Comparison of ENCODE assay signal across 8 cellular contexts in genomic region chrX:104922206-104922621, GRCh38.
DNase-seq lines count a peak whose midpoint lies in the region; ATAC-seq and TF ChIP-seq lines count a peak whose summit lies in the region.

No MANE protein-coding gene starts in this region.

- H3K4me1 Mint-ChIP-seq in GM23338 = no peaks in the 10 kb centered on the region
- H3K4me1 Mint-ChIP-seq in activated T-helper 1 cell treated with anti-CD3 and anti-CD28 coated beads, Interleukin-12 subunit alpha, Interleukin-12 subunit beta, Interleukin-2, Interleukin-4 antibody, amounts not matched to agents 30 ng/mL and 10 ng/mL and 1 ng/mL, durations not matched to agents 14 hours and 24 hours and 36 hours (ENCODE audit: low read depth) = no peaks in the 10 kb centered on the region

- no peaks in the 10 kb centered on the region for H3K36me3 Mint-ChIP-seq in GM23338 (ENCODE audit: low read depth)
- no peaks in the 10 kb centered on the region for H3K36me3 Mint-ChIP-seq in activated T-helper 1 cell treated with anti-CD3 and anti-CD28 coated beads, Interleukin-12 subunit alpha, Interleukin-12 subunit beta, Interleukin-2, Interleukin-4 antibody, amounts not matched to agents 30 ng/mL and 10 ng/mL and 1 ng/mL, durations not matched to agents 14 hours and 24 hours and 36 hours (ENCODE audit: low read depth)

- H3K9me2 ChIP-seq in GM23338 (ENCODE audit: insufficient read depth) = no peaks in the 10 kb centered on the region

- no peaks in the 10 kb centered on the region for H3F3A ChIP-seq in GM23338 (replicated peaks; ENCODE audit: low read depth)

- H3K27me3 ChIP-seq in GM23338 (ENCODE audit: insufficient read depth) = no peaks in the 10 kb centered on the region
- H3K27me3 ChIP-seq in KMS-11 (ENCODE audit: insufficient read depth, low read depth) = no peaks in the 10 kb centered on the region
- H3K27me3 ChIP-seq in Panc1 (ENCODE audit: control insufficient read depth, insufficient read depth, low read length) = no peaks in the 10 kb centered on the region

- H3K27ac Mint-ChIP-seq in GM23338 = no peak overlapping the region
- H3K27ac Mint-ChIP-seq in activated T-helper 1 cell treated with anti-CD3 and anti-CD28 coated beads, Interleukin-12 subunit alpha, Interleukin-12 subunit beta, Interleukin-2, Interleukin-4 antibody, amounts not matched to agents 30 ng/mL and 10 ng/mL and 1 ng/mL, durations not matched to agents 14 hours and 24 hours and 36 hours = no peak overlapping the region

- H3K9ac ChIP-seq in KMS-11 = no peak overlapping the region

- no peak overlapping the region for H3K4me2 ChIP-seq in GM23338
- no peak overlapping the region for H3K4me2 ChIP-seq in KMS-11

- H3K4me3 ChIP-seq in GM23338 = no peak overlapping the region
- no peak overlapping the region for H3K4me3 ChIP-seq in KMS-11 (IDR thresholded peaks at IDR 0.05; ENCODE audit: insufficient read depth, low read depth, low read length)
- no peak overlapping the region for H3K4me3 ChIP-seq in Panc1 (ENCODE audit: low read depth in 2 of 2, low read length in 2 of 2)

- in situ Hi-C loops in Panc1 (cut with HindIII; ENCODE audit: low pct_unique_long_range_greater_than_20kb, low sequenced_read_pairs) = no loop called here

- TF ChIP-seq CTCF in GM23338 (conservative IDR thresholded peaks at IDR 0.05; ENCODE audit: low read depth in 2 of 2) (peak; percentile 77 to 95), KMS-11 (conservative IDR thresholded peaks at IDR 0.05; ENCODE audit: low read depth, low read length) (peak; percentile 91), Panc1 (IDR thresholded peaks at IDR 0.05) (peak; percentile 96)

- H3K27ac ChIP-seq in GM23338 (ENCODE audit: low read depth) = no peak overlapping the region
- no peak overlapping the region for H3K27ac ChIP-seq in KMS-11
- no peak overlapping the region for H3K27ac ChIP-seq in Panc1 (ENCODE audit: low read length)

- CTCF ChIA-PET in Panc1 (lab: Charles Lee) = interaction anchor here (0.5 to 1.1 kb wide), 3 partner anchors 14 to 356 kb away, joined by 4 to 6 read pairs (median 6); partner anchors contain the start of gene IL1RAPL2

- no peaks in the 10 kb centered on the region for H3K36me3 ChIP-seq in GM23338 (ENCODE audit: insufficient read depth)
- no peaks in the 10 kb centered on the region for H3K36me3 ChIP-seq in KMS-11 (ENCODE audit: insufficient read depth)
- H3K36me3 ChIP-seq in Panc1 (ENCODE audit: control insufficient read depth, insufficient read depth, low read length) = no peaks in the 10 kb centered on the region

- no peaks in the 10 kb centered on the region for H3K9me3 ChIP-seq in Panc1 (ENCODE audit: control insufficient read depth, insufficient read depth, low read depth, low read length)

- intact Hi-C loops in Panc1 (cut with micrococcal nuclease; ENCODE audit: unreplicated experiment) (loop anchor here (5.0 to 10.0 kb wide), 2 partner anchors 263 to 355 kb away; partner anchors contain the start of gene IL1RAPL2), posterior cingulate gyrus (cut with DNase I) (no loop called here)
- intact Hi-C loops in activated T-helper 1 cell treated with anti-CD3 and anti-CD28 coated beads, Interleukin-12 subunit alpha, Interleukin-12 subunit beta, Interleukin-2, Interleukin-4 antibody, amounts not matched to agents 30 ng/mL and 10 ng/mL and 1 ng/mL, durations not matched to agents 14 hours and 24 hours and 36 hours (cut with micrococcal nuclease) = loop anchor here (2.0 kb wide), 1 partner anchor 439 kb away; no protein-coding TSS in a partner anchor

- ATAC-seq in GM23338 (peak; percentile 89), Panc1 (peak; percentile 93)

- H3K27me3 Mint-ChIP-seq in GM23338 (ENCODE audit: insufficient read depth, low read depth, poor library complexity) = peaks cover 3% of the 10 kb centered on the region
- H3K27me3 Mint-ChIP-seq in activated T-helper 1 cell treated with anti-CD3 and anti-CD28 coated beads, Interleukin-12 subunit alpha, Interleukin-12 subunit beta, Interleukin-2, Interleukin-4 antibody, amounts not matched to agents 30 ng/mL and 10 ng/mL and 1 ng/mL, durations not matched to agents 14 hours and 24 hours and 36 hours (ENCODE audit: insufficient read depth) = no peaks in the 10 kb centered on the region

- H3K79me2 ChIP-seq in GM23338 (replicated peaks; ENCODE audit: insufficient read depth) = no peaks in the 10 kb centered on the region
- H3K79me2 ChIP-seq in KMS-11 (ENCODE audit: insufficient read depth, low read depth) = no peaks in the 10 kb centered on the region

- H3K9me3 Mint-ChIP-seq in GM23338 = no peaks in the 10 kb centered on the region
- no peaks in the 10 kb centered on the region for H3K9me3 Mint-ChIP-seq in activated T-helper 1 cell treated with anti-CD3 and anti-CD28 coated beads, Interleukin-12 subunit alpha, Interleukin-12 subunit beta, Interleukin-2, Interleukin-4 antibody, amounts not matched to agents 30 ng/mL and 10 ng/mL and 1 ng/mL, durations not matched to agents 14 hours and 24 hours and 36 hours

- POLR2A ChIA-PET in Panc1 (lab: Charles Lee) = no interaction called here

- H4K20me1 ChIP-seq in GM23338 (replicated peaks; ENCODE audit: insufficient read depth) (no peaks in the 10 kb centered on the region), KMS-11 (ENCODE audit: insufficient read depth) (no peaks in the 10 kb centered on the region)

- H3K4me1 ChIP-seq in GM23338 (ENCODE audit: insufficient read depth) = no peaks in the 10 kb centered on the region
- no peaks in the 10 kb centered on the region for H3K4me1 ChIP-seq in KMS-11 (ENCODE audit: low read depth, poor library complexity, severe bottlenecking)
- H3K4me1 ChIP-seq in Panc1 (ENCODE audit: control insufficient read depth, insufficient read depth, low read length) = no peaks in the 10 kb centered on the region

- DNase-seq in GM04503 (ENCODE audit: low read depth) (peak; percentile 9), GM23338 (ENCODE audit: low spot score) (peak; percentile 69), Panc1 (ENCODE audit: low read depth, low spot score) (peak; percentile 74), globus pallidus (ENCODE audit: low spot score) (peak; percentile 20), posterior cingulate gyrus (peak in 7 of 10 donors; percentile 8 to 82 (median 30)), T1000 (lab: John Stamatoyannopoulos, UW) (no peak)
- DNase-seq in activated T-helper 1 cell treated with anti-CD3 and anti-CD28 coated beads, Interleukin-12 subunit alpha, Interleukin-12 subunit beta, Interleukin-2, Interleukin-4 antibody, amounts not matched to agents 30 ng/mL and 10 ng/mL and 1 ng/mL, durations not matched to agents 14 hours and 24 hours and 36 hours (ENCODE audit: low spot score) = peak; percentile 46

- H2AFZ ChIP-seq in GM23338 (no peak overlapping the region), KMS-11 (ENCODE audit: low read depth) (no peak overlapping the region; the same call in 1 of the 2 replicates)

- BruUV-seq in Panc1 (replicated peaks; lab: Mats Ljungman, UMichigan) = no TSS peak

- no peak overlapping the region for H3K4me3 Mint-ChIP-seq in GM23338
- no peak overlapping the region for H3K4me3 Mint-ChIP-seq in activated T-helper 1 cell treated with anti-CD3 and anti-CD28 coated beads, Interleukin-12 subunit alpha, Interleukin-12 subunit beta, Interleukin-2, Interleukin-4 antibody, amounts not matched to agents 30 ng/mL and 10 ng/mL and 1 ng/mL, durations not matched to agents 14 hours and 24 hours and 36 hours

TF ChIP-seq in GM23338, 12 proteins besides CTCF, POLR2A, EP300 and RAD21 (continues in another document):
- TF ChIP-seq EZH2 (IDR thresholded peaks at IDR 0.05; ENCODE audit: low read depth, unreplicated experiment) (no peak), NANOG (IDR thresholded peaks at IDR 0.05; ENCODE audit: borderline replicate concordance) (no peak), CREB1 (CRISPR knock-in tag; IDR thresholded peaks at IDR 0.05; ENCODE audit: low read depth) (no peak)
